Comparison of ENCODE assay signal across 16 cellular contexts in genomic region chr14:68666899-68667298, GRCh38.
A peak's percentile ranks its signal among the peaks of the same experiment; 100 is the strongest.
DNase-seq lines count a peak whose midpoint lies in the region; ATAC-seq and TF ChIP-seq lines count a peak whose summit lies in the region.
"Had no signal": no experiment of that assay in that cellular context is flagged by ENCODE, and none has a peak within 500 bp of the region (broad histone marks: within the 10 kb centered on the region; RNA-seq: fewer than 3 reads in every experiment).

No MANE protein-coding gene starts in this region.

- H3K9ac ChIP-seq in trophoblast cell (ENCODE audit: low read length) = no peak overlapping the region

- no peak for TF ChIP-seq POLR2A in vagina (IDR thresholded peaks at IDR 0.05)

- H4K12ac ChIP-seq in trophoblast cell (ENCODE audit: low read depth, low read length) = no peak overlapping the region

- H2BK12ac ChIP-seq in trophoblast cell (ENCODE audit: low read length) = peak overlapping the region; percentile 85

- no peak overlapping the region for H2AFZ ChIP-seq in trophoblast cell (ENCODE audit: insufficient read depth, low read length, poor library complexity)

- ATAC-seq in right cardiac atrium = no peak

- no peak overlapping the region for H3K4ac ChIP-seq in trophoblast cell (ENCODE audit: low read depth, low read length)

- peak overlapping the region; percentile 73 for H2AK5ac ChIP-seq in trophoblast cell (ENCODE audit: low read length)

- TF ChIP-seq CTCF in left ventricle myocardium inferior (IDR thresholded peaks at IDR 0.05; ENCODE audit: borderline replicate concordance) (no peak), vagina (IDR thresholded peaks at IDR 0.05) (no peak), coronary artery (IDR thresholded peaks at IDR 0.05) (no peak)

- H3K4me3 ChIP-seq in left ventricle myocardium inferior (no peak overlapping the region), right cardiac atrium (ENCODE audit: low read length) (no peak overlapping the region), trophoblast cell (ENCODE audit: low read depth, low read length) (no peak overlapping the region), vagina (no peak overlapping the region), coronary artery (no peak overlapping the region)

- peak overlapping the region; percentile 71 for H4K91ac ChIP-seq in trophoblast cell (ENCODE audit: low read depth, low read length)

- H3K27me3 ChIP-seq in left ventricle myocardium inferior (ENCODE audit: low read depth) = no peaks in the 10 kb centered on the region
- no peaks in the 10 kb centered on the region for H3K27me3 ChIP-seq in right cardiac atrium (ENCODE audit: control insufficient read depth, insufficient read depth)
- H3K27me3 ChIP-seq in trophoblast cell (ENCODE audit: insufficient read depth, low read length) = no peaks in the 10 kb centered on the region
- H3K27me3 ChIP-seq in vagina = no peaks in the 10 kb centered on the region

- peaks cover 82% of the 10 kb centered on the region for H3K4me1 ChIP-seq in left ventricle myocardium inferior
- H3K4me1 ChIP-seq in right cardiac atrium (ENCODE audit: control insufficient read depth, insufficient read depth, low read length) = peaks cover 31% of the 10 kb centered on the region
- H3K4me1 ChIP-seq in trophoblast cell (ENCODE audit: control insufficient read depth in 1 of 2, insufficient read depth in 2 of 2, low read length in 2 of 2) = peaks cover 32 to 55% of the 10 kb centered on the region in 2 experiments
- H3K4me1 ChIP-seq in vagina = peaks cover 86% of the 10 kb centered on the region

- no peak overlapping the region for H3K4me2 ChIP-seq in trophoblast cell (ENCODE audit: low read length)

- no peak overlapping the region for H3K23ac ChIP-seq in trophoblast cell (ENCODE audit: low read length)

- H3K79me2 ChIP-seq in trophoblast cell (ENCODE audit: control insufficient read depth, insufficient read depth, low read length, poor library complexity) = peaks cover 6% of the 10 kb centered on the region

- peak overlapping the region; percentile 59 for H2BK120ac ChIP-seq in trophoblast cell (ENCODE audit: insufficient read depth, low read length, poor library complexity)

- peak overlapping the region; percentile 42 for H3K14ac ChIP-seq in trophoblast cell (ENCODE audit: low read length)

- no peak overlapping the region for H4K8ac ChIP-seq in trophoblast cell (ENCODE audit: low read depth, low read length)

- intact Hi-C loops in left ventricle myocardium inferior (cut with micrococcal nuclease) (no loop called here), right cardiac atrium (cut with DNase I) (loop anchor here in 2 of 4 donors (5.0 to 10.0 kb wide), 4 partner anchors 40 to 422 kb away; partner anchors contain the start of gene ZFP36L1 (in 1 of the 2)), vagina (cut with DNase I) (loop anchor here (10.0 kb wide), 1 partner anchor 122 kb away; no protein-coding TSS in a partner anchor)

- DNase-seq in left ventricle myocardium inferior (no peak), right cardiac atrium (no peak), islet precursor cell (peak; percentile 20), trophoblast cell (no peak), vagina (ENCODE audit: extremely low spot score in 2 of 2) (peak in 1 of 2 donors; percentile 77), coronary artery (ENCODE audit: low spot score) (no peak), KBM-7 (no peak), NCI-H345 (lab: John Stamatoyannopoulos, UW) (no peak)
- DNase-seq: activated CD4-positive, alpha-beta T cell treated with anti-CD3 and anti-CD28 coated beads, Interleukin-2, amount 50 U/mL, for 4 hours; amniotic stem cell; kidney glomerular epithelial cell; MM.1S; naive B cell; NCI-H1930; NCI-H524 treated with DMSO at 0.1 percent for 48 hours; retina had no signal

- 92% methylated on average over 5 of the region's 5 CpGs for WGBS in right cardiac atrium
- WGBS in trophoblast cell (ENCODE audit: extremely low coverage, insufficient coverage, insufficient read length) = 100% methylated on average over 4 of the region's 5 CpGs

- no peak overlapping the region for H3K18ac ChIP-seq in trophoblast cell (ENCODE audit: low read length)

- H3K36me3 ChIP-seq in left ventricle myocardium inferior (no peaks in the 10 kb centered on the region), trophoblast cell (ENCODE audit: control insufficient read depth in 1 of 2, insufficient read depth in 2 of 2, low read length in 2 of 2) (no peaks in the 10 kb centered on the region), vagina (no peaks in the 10 kb centered on the region)

- H3K9me3 ChIP-seq in left ventricle myocardium inferior (replicated peaks) (no peaks in the 10 kb centered on the region), right cardiac atrium (ENCODE audit: control insufficient read depth, low read length) (no peaks in the 10 kb centered on the region), trophoblast cell (ENCODE audit: insufficient read depth, low read depth, low read length) (peaks cover 2% of the 10 kb centered on the region), vagina (no peaks in the 10 kb centered on the region)

- H3K27ac ChIP-seq in left ventricle myocardium inferior (replicated peaks) = peak overlapping the region; percentile 79
- no peak overlapping the region for H3K27ac ChIP-seq in right cardiac atrium (ENCODE audit: low read length)
- peak overlapping the region; percentile 7 for H3K27ac ChIP-seq in trophoblast cell (ENCODE audit: low read depth, low read length)
- H3K27ac ChIP-seq in vagina = peak overlapping the region; percentile 87
- no peak overlapping the region for H3K27ac ChIP-seq in coronary artery

- in situ Hi-C loops in KBM-7 (cut with MboI; ENCODE audit: low pct_unique_long_range_greater_than_20kb, low sequenced_read_pairs) = no loop called here

- peaks cover 58% of the 10 kb centered on the region for H3K79me1 ChIP-seq in trophoblast cell (ENCODE audit: low read length)

- H2BK5ac ChIP-seq in trophoblast cell (ENCODE audit: low read depth, low read length, poor library complexity) = peak overlapping the region; percentile 43

Comparison
In these comparisons a context has a peak if more than half of its experiments do, and no peak if none do; other contexts are left out.
1. H3K27ac ChIP-seq: peak in left ventricle myocardium inferior (single experiment), trophoblast cell (single experiment) and vagina (single experiment); none in right cardiac atrium (single experiment) and coronary artery (0 of 2).